In the genomic region with DNA sequence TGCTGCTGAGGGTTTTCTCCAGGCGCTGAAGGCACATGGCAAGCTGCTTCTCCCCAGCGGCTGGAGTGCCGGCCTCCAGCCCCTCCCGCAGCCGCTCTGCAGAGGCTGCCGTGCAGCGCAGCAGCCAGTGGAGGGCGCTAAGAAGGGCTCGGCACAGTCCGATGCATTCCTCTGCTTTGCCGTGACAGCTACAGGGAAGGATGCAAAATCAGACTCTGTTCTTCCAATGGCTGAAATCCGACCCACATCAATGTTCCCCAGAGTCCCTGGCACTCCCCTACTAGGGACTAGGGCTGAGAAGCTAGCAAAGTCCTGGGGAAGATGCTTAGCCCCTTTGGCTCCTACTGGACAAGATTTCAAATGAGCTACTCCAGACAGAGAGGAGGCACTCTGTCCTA, we compare ENCODE assay signal across 7 cellular contexts. TPM values are rescaled to one million over a fixed set of nuclear protein-coding genes. Genes with fewer than 3 reads are reported as not detected.
A peak's percentile ranks its signal among the peaks of the same experiment; 100 is the strongest.
DNase-seq lines count a peak whose midpoint lies in the region; ATAC-seq and TF ChIP-seq lines count a peak whose summit lies in the region.

No MANE protein-coding gene starts in this region.

- no CpG with 5 or more reads among the region's 12 CpGs for WGBS in neuronal stem cell (ENCODE audit: extremely low coverage in 2 of 2, insufficient read length in 2 of 2, insufficient replicate concordance in 1 of 2), 2 donors

- no peak overlapping the region for H4K8ac ChIP-seq in neuronal stem cell (ENCODE audit: low read depth, low read length)

- H2BK15ac ChIP-seq in neuronal stem cell (ENCODE audit: low read length), result no peak overlapping the region

- H3K4me2 ChIP-seq in neuronal stem cell (ENCODE audit: insufficient read depth, low read length, poor library complexity, severe bottlenecking), result no peak overlapping the region

- H4K91ac ChIP-seq in neuronal stem cell (ENCODE audit: low read depth, low read length, poor library complexity), result no peak overlapping the region

- no peak overlapping the region for H3K27ac ChIP-seq in neuronal stem cell (replicated peaks; ENCODE audit: low read length)

- H3K4me1 ChIP-seq in neuronal stem cell (ENCODE audit: control insufficient read depth in 2 of 2, insufficient read depth in 1 of 2, low read depth in 1 of 2, low read length in 2 of 2), result peaks cover 4 to 5% of the 10 kb centered on the region in 2 donors

- DNase-seq in G401 (ENCODE audit: low spot score), result peak; percentile 86
- no peak for DNase-seq in LNCaP clone FGC (ENCODE audit: low read depth)
- DNase-seq in cerebellar cortex (ENCODE audit: low spot score), result peak; percentile 82
- DNase-seq in neuronal stem cell (ENCODE audit: low spot score), result peak; percentile 61

- H2AK5ac ChIP-seq in neuronal stem cell (ENCODE audit: low read depth, low read length), result no peak overlapping the region

- H3K4me3 ChIP-seq in LNCaP clone FGC (ENCODE audit: low read depth, low read length) (no peak overlapping the region), neuronal stem cell (ENCODE audit: low read length in 2 of 2) (no peak overlapping the region)

- H3K79me1 ChIP-seq in neuronal stem cell (ENCODE audit: low read depth, low read length), result no peaks in the 10 kb centered on the region

- H3K27me3 ChIP-seq in neuronal stem cell (ENCODE audit: control insufficient read depth in 3 of 3, insufficient read depth in 3 of 3, low read depth in 1 of 3, low read length in 3 of 3), result no peaks in the 10 kb centered on the region

- H3K18ac ChIP-seq in neuronal stem cell (ENCODE audit: low read length), result no peak overlapping the region

- H2BK5ac ChIP-seq in neuronal stem cell (ENCODE audit: low read length), result no peak overlapping the region

- no peak for ATAC-seq in GM18909 (IDR thresholded peaks at IDR 0.05; ENCODE audit: poor library complexity, unreplicated experiment)
- no peak for ATAC-seq in HG02970 (IDR thresholded peaks at IDR 0.05; ENCODE audit: low FRiP score, unreplicated experiment)
- ATAC-seq in GM18519 (IDR thresholded peaks at IDR 0.05; ENCODE audit: low FRiP score, unreplicated experiment), result no peak

- TF ChIP-seq CTCF in LNCaP clone FGC (IDR thresholded peaks at IDR 0.05; ENCODE audit: control insufficient read depth, extremely low read depth, insufficient read depth), result peak; percentile 31; the same call in 1 of the 2 replicates

- no peak overlapping the region for H3K14ac ChIP-seq in neuronal stem cell (ENCODE audit: low read length)

- no peak overlapping the region for H2BK12ac ChIP-seq in neuronal stem cell (ENCODE audit: low read length)

- no peak overlapping the region for H2BK120ac ChIP-seq in neuronal stem cell (ENCODE audit: low read depth, low read length)

- H3K36me3 ChIP-seq in neuronal stem cell (replicated peaks in 1 of 2; ENCODE audit: control insufficient read depth in 2 of 2, insufficient read depth in 2 of 2, low read length in 2 of 2), result peaks cover 32 to 70% of the 10 kb centered on the region in 2 donors

- H3K9me3 ChIP-seq in neuronal stem cell (replicated peaks in 1 of 2; ENCODE audit: control insufficient read depth in 2 of 2, insufficient read depth in 1 of 2, low read depth in 1 of 2, low read length in 2 of 2), result no peaks in the 10 kb centered on the region

- in situ Hi-C loops in G401 (cut with HindIII; ENCODE audit: low sequenced_read_pairs), result no loop called here

- no peak overlapping the region for H2AFZ ChIP-seq in neuronal stem cell (ENCODE audit: low read length)

- no peak overlapping the region for H3K9ac ChIP-seq in neuronal stem cell (ENCODE audit: low read depth, low read length, poor library complexity)

- H3K23ac ChIP-seq in neuronal stem cell (ENCODE audit: low read depth, low read length, poor library complexity), result no peak overlapping the region

- no peak overlapping the region for H3K4ac ChIP-seq in neuronal stem cell (ENCODE audit: low read length)

RNA-seq across cellular contexts. Expression of a gene that starts 19.0 kb away (rescaled TPM):
- 70.0 and 90.8 TPM in 2 replicates for total RNA-seq in G401 (2014; rRNA removed; shearing (Covaris generic))
- polyA plus RNA-seq in neuronal stem cell (2013, experiment 1 of 2), result 61.9 TPM
- polyA plus RNA-seq in neuronal stem cell (2013, experiment 2 of 2), result 61.2 TPM

RNA-seq across cellular contexts. Expression of a gene that starts 19.9 kb away (rescaled TPM):
- not detected in 2 replicates for total RNA-seq in G401 (2014; rRNA removed; shearing (Covaris generic))
- not detected for polyA plus RNA-seq in neuronal stem cell (2013, experiment 1 of 2)
- polyA plus RNA-seq in neuronal stem cell (2013, experiment 2 of 2), result not detected

RNA-seq across cellular contexts. Expression of a gene that starts 27.6 kb away (rescaled TPM):
- total RNA-seq in G401 (2014; rRNA removed; shearing (Covaris generic)), result 11.8 and 18.4 TPM in 2 replicates
- 13.2 TPM for polyA plus RNA-seq in neuronal stem cell (2013, experiment 1 of 2)
- 13.2 TPM for polyA plus RNA-seq in neuronal stem cell (2013, experiment 2 of 2)

RNA-seq across cellular contexts. Expression of a gene that starts 54.6 kb away (rescaled TPM):
- total RNA-seq in G401 (2014; rRNA removed; shearing (Covaris generic)), result 248 and 317 TPM in 2 replicates
- 102 TPM for polyA plus RNA-seq in neuronal stem cell (2013, experiment 1 of 2)
- 99.7 TPM for polyA plus RNA-seq in neuronal stem cell (2013, experiment 2 of 2)
